Comparison of ENCODE assay signal across 8 cellular contexts in the genomic region with DNA sequence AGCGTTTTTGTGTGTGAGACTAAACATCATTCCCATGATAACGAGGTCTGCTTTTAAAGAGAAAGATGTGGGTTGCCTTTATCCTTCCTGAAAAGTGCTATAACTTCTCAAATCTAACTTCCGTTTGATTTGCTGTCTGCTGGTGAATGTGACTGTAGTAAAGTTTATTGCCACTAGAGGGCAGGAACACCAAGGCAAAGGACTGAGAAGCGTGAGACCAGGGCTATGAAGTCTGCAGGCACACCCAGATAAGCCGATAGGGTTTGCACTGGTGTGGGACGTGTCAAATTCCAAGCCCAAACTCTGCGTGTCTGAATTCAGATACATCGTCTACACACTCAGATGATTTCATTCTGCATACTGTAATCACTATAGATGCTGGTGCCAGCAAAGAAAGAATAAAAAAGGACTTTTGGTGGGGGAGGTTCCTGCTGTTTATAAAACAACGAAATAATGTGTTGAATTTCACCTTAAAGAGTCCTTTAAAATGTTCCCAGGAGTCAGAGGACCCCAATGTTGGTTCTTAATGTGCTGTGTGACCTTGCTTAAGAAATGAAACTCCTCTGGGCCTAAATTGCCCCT.
A peak's percentile ranks its signal among the peaks of the same experiment; 100 is the strongest.
DNase-seq lines count a peak whose midpoint lies in the region; ATAC-seq and TF ChIP-seq lines count a peak whose summit lies in the region.

No MANE protein-coding gene starts in this region.

- H3K27ac ChIP-seq in CD4-positive, alpha-beta memory T cell (ENCODE audit: low read depth, low read length): no peak overlapping the region
- no peak overlapping the region for H3K27ac ChIP-seq in right lobe of liver

- H3K9me3 ChIP-seq in CD4-positive, alpha-beta memory T cell (ENCODE audit: control insufficient read depth in 1 of 2, low read length in 2 of 2): no peaks in the 10 kb centered on the region
- H3K9me3 ChIP-seq in right lobe of liver: no peaks in the 10 kb centered on the region

- peaks cover 35% of the 10 kb centered on the region for H3K4me1 ChIP-seq in CD4-positive, alpha-beta memory T cell (ENCODE audit: insufficient read depth, low read length)
- H3K4me1 ChIP-seq in right lobe of liver: peaks cover 0 to 3% (median 0%) of the 10 kb centered on the region in 4 donors

- no peaks in the 10 kb centered on the region for H3K27me3 ChIP-seq in CD4-positive, alpha-beta memory T cell (ENCODE audit: insufficient read depth, low read length)
- no peaks in the 10 kb centered on the region for H3K27me3 ChIP-seq in right lobe of liver

- H3K4me1 Mint-ChIP-seq in CD4-positive, alpha-beta memory T cell: peaks cover 25 to 35% (median 26%) of the 10 kb centered on the region in 4 donors

- H3K27me3 Mint-ChIP-seq in CD4-positive, alpha-beta memory T cell: no peaks in the 10 kb centered on the region

- H3K36me3 ChIP-seq in CD4-positive, alpha-beta memory T cell (ENCODE audit: insufficient read depth, low read length): no peaks in the 10 kb centered on the region
- H3K36me3 ChIP-seq in right lobe of liver: no peaks in the 10 kb centered on the region

- H3K9me3 Mint-ChIP-seq in CD4-positive, alpha-beta memory T cell: no peaks in the 10 kb centered on the region

- peak; percentile 76 to 83 (median 79) for DNase-seq in CD4-positive, alpha-beta memory T cell
- peak; percentile 68 for DNase-seq in NCI-H460 (ENCODE audit: extremely low read depth, low read depth)
- peak; percentile 73 for DNase-seq in activated CD4-positive, alpha-beta T cell treated with anti-CD3 and anti-CD28 coated beads for 48 hours
- DNase-seq in dedifferentiated amniotic fluid mesenchymal stem cell (ENCODE audit: extremely low spot score): peak; percentile 97
- peak in 1 of 3 donors; percentile 52 for DNase-seq in right lobe of liver
- DNase-seq in stimulated activated CD8-positive, alpha-beta memory T cell treated with anti-CD3 and anti-CD28 coated beads, Interleukin-15, amount 100 ng/mL, for 1 hour (ENCODE audit: low read depth): peak; percentile 28

- CTCF ChIA-PET in CD4-positive, alpha-beta memory T cell (lab: Charles Lee; ENCODE audit: partially characterized antibody): interaction anchor here (0.7 to 9.1 kb wide), 9 partner anchors 10 to 278 kb away, joined by 3 to 192 read pairs (median 5); no protein-coding TSS in a partner anchor

- POLR2A ChIA-PET in CD4-positive, alpha-beta memory T cell (lab: Charles Lee; ENCODE audit: partially characterized antibody): interaction anchor here (1.0 to 2.9 kb wide), 4 partner anchors 41 to 98 kb away, joined by 4 to 14 read pairs (median 4); a partner anchor contains a TSS

- no peak for TF ChIP-seq POLR2A in right lobe of liver (IDR thresholded peaks at IDR 0.05)

- peak overlapping the region; percentile 2 to 89 (median 76) for H3K27ac Mint-ChIP-seq in CD4-positive, alpha-beta memory T cell

- H3K4me3 ChIP-seq in CD4-positive, alpha-beta memory T cell (ENCODE audit: low read length in 2 of 2): no peak overlapping the region
- H3K4me3 ChIP-seq in right lobe of liver: no peak overlapping the region

- H3K36me3 Mint-ChIP-seq in CD4-positive, alpha-beta memory T cell: no peaks in the 10 kb centered on the region

- TF ChIP-seq CTCF in right lobe of liver (IDR thresholded peaks at IDR 0.05): peak; percentile 79 to 91 (median 88)

- ATAC-seq in GM19324 (IDR thresholded peaks at IDR 0.05; ENCODE audit: low FRiP score, unreplicated experiment): peak; percentile 79
- ATAC-seq in HG03354 (IDR thresholded peaks at IDR 0.05; ENCODE audit: poor library complexity, severe bottlenecking, unreplicated experiment): peak; percentile 58
- peak; percentile 91 to 95 (median 94) for ATAC-seq in right lobe of liver

- 6% methylated on average over 9 of the region's 9 CpGs for WGBS in right lobe of liver (ENCODE audit: insufficient coverage, low coverage, low lambda C conversion rate, missing lambda C conversion rate)

- H3K4me3 Mint-ChIP-seq in CD4-positive, alpha-beta memory T cell: peak overlapping the region in 3 of 8 donors; percentile 20 to 51 (median 40)

- intact Hi-C loops in CD4-positive, alpha-beta memory T cell (cut with micrococcal nuclease): loop anchor here (1.0 to 5.0 kb wide), 5 partner anchors 71 to 1183 kb away; a partner anchor contains a TSS
- intact Hi-C loops in right lobe of liver (cut with DNase I): no loop called here
